In the genomic region with DNA sequence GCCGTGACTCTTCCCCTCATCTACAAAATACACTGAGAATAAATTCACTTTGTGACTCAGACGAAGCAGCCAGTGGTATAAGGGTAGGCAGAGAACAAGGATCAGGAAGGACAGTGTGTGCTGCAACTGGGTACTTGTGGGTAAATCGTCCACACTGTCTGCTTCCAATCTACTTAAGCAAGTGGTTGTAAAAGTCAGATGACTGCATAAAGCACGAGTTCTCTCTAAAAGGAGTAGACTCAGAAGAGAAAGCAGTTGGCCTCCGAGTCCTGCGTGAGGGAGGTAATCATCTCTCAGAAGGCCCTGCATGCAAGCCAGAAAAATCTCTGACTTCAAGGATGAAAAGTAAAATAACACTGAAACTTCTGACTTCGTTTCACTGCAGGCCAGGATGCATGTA, we compare ENCODE assay signal across 12 cellular contexts. TPM values are rescaled to one million over a fixed set of nuclear protein-coding genes. Genes with fewer than 3 reads are reported as not detected.
DNase-seq lines count a peak whose midpoint lies in the region; ATAC-seq and TF ChIP-seq lines count a peak whose summit lies in the region.
"Had no signal": no experiment of that assay in that cellular context is flagged by ENCODE, and none has a peak within 500 bp of the region (broad histone marks: within the 10 kb centered on the region; RNA-seq: fewer than 3 reads in every experiment).

No MANE protein-coding gene starts in this region.

- no peak overlapping the region for H3K4me3 ChIP-seq in HUES6 (ENCODE audit: low read depth, low read length)
- peak overlapping the region in 1 of 3 donors; percentile 9 for H3K4me3 ChIP-seq in right lobe of liver
- no peak overlapping the region for H3K4me3 ChIP-seq in stomach

- H3K27ac ChIP-seq in HUES6 (ENCODE audit: low read depth, low read length) (peak overlapping the region; percentile 17; the same call in 1 of the 2 replicates), right lobe of liver (peak overlapping the region; percentile 37 to 82 (median 57)), stomach (peak overlapping the region in 4 of 5 donors; percentile 52 to 80 (median 60))

- intact Hi-C loops in right lobe of liver (cut with DNase I) = no loop called here
- intact Hi-C loops in stomach (cut with DNase I; ENCODE audit: low total_unique reads) = no loop called here

- no peak overlapping the region for H3K9ac ChIP-seq in HUES6 (ENCODE audit: low read length)

- WGBS in right lobe of liver (ENCODE audit: insufficient coverage, low coverage, low lambda C conversion rate, missing lambda C conversion rate) = 24% methylated on average over 7 of the region's 7 CpGs
- WGBS in stomach, 5 donors = 51 to 71% (median 63%) methylated on average over 7 of the region's 7 CpGs

- DNase-seq in epidermal melanocyte (ENCODE audit: insufficient read length, low spot score) (peak; percentile 86), right lobe of liver (no peak), stomach (no peak), H4 (ENCODE audit: low spot score) (no peak), NCI-H446 treated with DMSO at 0.1 percent for 48 hours (lab: John Stamatoyannopoulos, UW) (no peak)
- DNase-seq in stimulated activated CD4-positive, alpha-beta T cell treated with anti-CD3 and anti-CD28 coated beads, Interleukin-2, amount 100 ng/mL, for 24 hours = no peak
- DNase-seq: activated B cell treated with CpG ODN at 0.5 μM for 24 hours, activated gamma-delta T cell, immature natural killer cell, RPMI8226 had no signal

- H3K27me3 ChIP-seq in HUES6 (ENCODE audit: control insufficient read depth, insufficient read depth, low read length) (no peaks in the 10 kb centered on the region), right lobe of liver (no peaks in the 10 kb centered on the region), stomach (no peaks in the 10 kb centered on the region)

- peaks cover 1% of the 10 kb centered on the region; the same call in 1 of the 2 replicates for H3K4me1 ChIP-seq in HUES6 (ENCODE audit: control insufficient read depth, insufficient read depth, low read length)
- peaks cover 0 to 24% (median 14%) of the 10 kb centered on the region in 4 donors for H3K4me1 ChIP-seq in right lobe of liver
- H3K4me1 ChIP-seq in stomach = peaks cover 0 to 26% (median 10%) of the 10 kb centered on the region in 4 donors

- TF ChIP-seq CTCF in right lobe of liver (IDR thresholded peaks at IDR 0.05) (no peak), stomach (IDR thresholded peaks at IDR 0.05) (no peak)

- no peak for TF ChIP-seq POLR2A in right lobe of liver (IDR thresholded peaks at IDR 0.05)
- TF ChIP-seq POLR2A in stomach (IDR thresholded peaks at IDR 0.05) = no peak

- TF ChIP-seq EP300 in stomach (IDR thresholded peaks at IDR 0.05) = no peak

- ATAC-seq in right lobe of liver (peak; percentile 38 to 52 (median 45)), HG03565 (IDR thresholded peaks at IDR 0.05; ENCODE audit: unreplicated experiment) (no peak)

- H3K36me3 ChIP-seq in HUES6 (ENCODE audit: control insufficient read depth, insufficient read depth, low read length) = peaks cover 23% of the 10 kb centered on the region
- H3K36me3 ChIP-seq in right lobe of liver = peaks cover 0 to 10% (median 0%) of the 10 kb centered on the region in 4 donors
- peaks cover 0 to 38% (median 35%) of the 10 kb centered on the region in 4 donors for H3K36me3 ChIP-seq in stomach

- H3K9me3 ChIP-seq in HUES6 (ENCODE audit: control insufficient read depth, insufficient read depth, low read depth, low read length) (no peaks in the 10 kb centered on the region), right lobe of liver (no peaks in the 10 kb centered on the region), stomach (no peaks in the 10 kb centered on the region)

RNA-seq across cellular contexts. Expression of a gene that starts 43.1 kb away (rescaled TPM):
- total RNA-seq in right lobe of liver (10 to 100 TPM; 21.3 to 34.9 (median 29.5) TPM), stomach (10 to 100 TPM; 38.2 to 61.0 (median 45.1) TPM)
- 1 to 10 TPM; 6.4 to 8.6 (median 7.8) TPM for polyA plus RNA-seq in stomach
- total RNA-seq in H4 (2014; rRNA removed; shearing (Covaris generic)) = 12.0 and 17.0 TPM in 2 replicates
